In genomic region chr9:124257865-124258764, GRCh38 we compare ENCODE assay signal across 8 cellular contexts. TPM values are rescaled to one million over a fixed set of nuclear protein-coding genes. Genes with fewer than 3 reads are reported as not detected.
DNase-seq lines count a peak whose midpoint lies in the region; ATAC-seq and TF ChIP-seq lines count a peak whose summit lies in the region.

Gene NEK6 (plus strand): TSS chr9:124257949. CDS start chr9:124301965, 44,016 bp downstream.

- peak; percentile 70 for ATAC-seq in central memory CD8-positive, alpha-beta T cell (replicated peaks; ENCODE audit: extremely low read depth, poor library complexity, severe bottlenecking)

- H3K27ac ChIP-seq in GM23248, result peak within 1 kb of the TSS; percentile 98

- no peak for DNase-seq in AG09309 (ENCODE audit: low read depth)
- DNase-seq in GM23248, result peak; percentile 92
- DNase-seq in T-helper 22 cell (ENCODE audit: low read depth), result peak; percentile 16
- DNase-seq in central memory CD8-positive, alpha-beta T cell (ENCODE audit: low spot score in 2 of 2), result peak in 1 of 2 donors; percentile 16
- peak; percentile 68 for DNase-seq in left kidney (ENCODE audit: low read depth, low spot score)
- DNase-seq in stimulated activated CD8-positive, alpha-beta memory T cell treated with anti-CD3 and anti-CD28 coated beads, Interleukin-15, amount 100 ng/mL, for 24 hours (ENCODE audit: low read depth), result peak; percentile 15
- no peak for DNase-seq in NCI-H510A treated with DMSO at 0.1 percent for 48 hours (lab: John Stamatoyannopoulos, UW)
- DNase-seq in DMS79 (lab: John Stamatoyannopoulos, UW), result no peak

- peak within 1 kb of the TSS; percentile 83 for H3K4me3 ChIP-seq in AG09309 (ENCODE audit: control insufficient read depth, low read depth, low read length)
- peak within 1 kb of the TSS; percentile 83 for H3K4me3 ChIP-seq in GM23248

- no peaks in the 10 kb centered on the region for H3K9me3 Mint-ChIP-seq in central memory CD8-positive, alpha-beta T cell

- no peak within 1 kb of the TSS for H2AFZ ChIP-seq in GM23248

- H3K27me3 ChIP-seq in GM23248 (replicated peaks; ENCODE audit: insufficient read depth), result no peaks in the 10 kb centered on the region

- H4K20me1 ChIP-seq in GM23248 (ENCODE audit: insufficient read depth), result no peaks in the 10 kb centered on the region

- no peaks in the 10 kb centered on the region for H3K9me2 ChIP-seq in GM23248 (ENCODE audit: insufficient read depth)

- H3K36me3 ChIP-seq in GM23248 (ENCODE audit: low read depth), result no peaks in the 10 kb centered on the region

- H3F3A ChIP-seq in GM23248 (ENCODE audit: insufficient read depth), result peaks cover 55% of the 10 kb centered on the region

- no peak for TF ChIP-seq CTCF in AG09309 (IDR thresholded peaks at IDR 0.05; ENCODE audit: control insufficient read depth, insufficient read depth, low read depth, low read length, missing control alignments)

- WGBS in GM23248 (ENCODE audit: low coverage in 1 of 2, low lambda C conversion rate in 2 of 2, missing lambda C conversion rate in 2 of 2), 2 experiments, result 1% methylated on average over 17 to 73 of the region's 121 CpGs

- H3K4me2 ChIP-seq in GM23248 (ENCODE audit: unreplicated experiment), result peak within 1 kb of the TSS; percentile 96

- peak within 1 kb of the TSS; percentile 96 for H3K27ac Mint-ChIP-seq in central memory CD8-positive, alpha-beta T cell (ENCODE audit: low read depth)

- H3K27me3 Mint-ChIP-seq in central memory CD8-positive, alpha-beta T cell, result no peaks in the 10 kb centered on the region

- in situ Hi-C loops in GM23248 (cut with MboI), result no loop called here

- H3K4me3 Mint-ChIP-seq in central memory CD8-positive, alpha-beta T cell, result peak within 1 kb of the TSS; percentile 96

- no peaks in the 10 kb centered on the region for H3K9me3 ChIP-seq in GM23248 (ENCODE audit: low read depth)

- H3K36me3 Mint-ChIP-seq in central memory CD8-positive, alpha-beta T cell (ENCODE audit: insufficient read depth), result peaks cover 3% of the 10 kb centered on the region

- peaks cover 42% of the 10 kb centered on the region for H3K4me1 ChIP-seq in GM23248 (ENCODE audit: insufficient read depth)

- peaks cover 44% of the 10 kb centered on the region for H3K79me2 ChIP-seq in GM23248 (ENCODE audit: insufficient read depth)

- H3K4me1 Mint-ChIP-seq in central memory CD8-positive, alpha-beta T cell, result peaks cover 59% of the 10 kb centered on the region

- peak within 1 kb of the TSS; percentile 98 for H3K9ac ChIP-seq in GM23248

RNA-seq across cellular contexts. Expression of gene NEK6, which starts in this region (rescaled TPM):
- total RNA-seq in GM23248 (2014; rRNA removed; shearing (Covaris generic)), result 33.0 and 43.7 TPM in 2 replicates
- polyA plus RNA-seq in GM23248 (2016; fragmentation: Nextera tagmentation; extraction: Ambion mirVana), result 69.6 and 69.7 TPM in 2 replicates

Comparison
In these comparisons a context has a peak if more than half of its experiments do, and no peak if none do; other contexts are left out.
1. DNase-seq: peak in GM23248 (single experiment), T-helper 22 cell (single experiment), left kidney (single experiment) and stimulated activated CD8-positive, alpha-beta memory T cell treated with anti-CD3 and anti-CD28 coated beads, Interleukin-15, amount 100 ng/mL, for 24 hours (single experiment); none in AG09309 (single experiment), NCI-H510A treated with DMSO at 0.1 percent for 48 hours (single experiment) and DMS79 (single experiment).